In the genomic region with DNA sequence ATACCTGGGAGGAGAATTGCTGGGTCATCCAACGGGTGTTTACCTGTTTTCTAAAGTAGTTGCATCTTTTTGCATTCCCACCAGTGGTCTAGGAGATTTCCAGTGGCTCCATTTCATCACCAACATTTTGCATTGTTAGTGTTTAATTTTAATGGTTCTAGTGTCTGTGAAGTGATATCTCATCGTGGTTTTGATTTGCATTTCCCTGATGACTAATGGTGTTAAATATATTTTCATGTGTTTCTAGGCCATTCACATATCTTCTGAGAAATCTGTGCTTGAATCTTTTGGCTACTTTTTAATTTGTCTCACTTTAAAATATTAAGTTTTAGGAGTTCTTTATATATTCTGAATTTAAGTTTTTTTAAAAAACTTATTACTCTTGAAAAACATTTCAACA, we compare ENCODE assay signal across 35 cellular contexts.
"Had no signal": no experiment of that assay in that cellular context is flagged by ENCODE, and none has a peak within 500 bp of the region (broad histone marks: within the 10 kb centered on the region; RNA-seq: fewer than 3 reads in every experiment).

No MANE protein-coding gene starts in this region.

- FAIRE-seq: astrocyte, TTC549 had no signal

- H3K9me3 ChIP-seq: adrenal gland, body of pancreas had no signal

- H3K27me3 ChIP-seq: adrenal gland, body of pancreas, brain microvascular endothelial cell, breast epithelium, cardiac muscle cell had no signal

- DNase-seq: activated B cell treated with CpG ODN at 0.5 μM for 24 hours; activated CD4-positive, alpha-beta memory T cell treated with anti-CD3 and anti-CD28 coated beads for 36 hours; activated CD4-positive, alpha-beta T cell treated with anti-CD3 and anti-CD28 coated beads for 4 hours; activated CD4-positive, alpha-beta T cell treated with anti-CD3 and anti-CD28 coated beads, Interleukin-2, amount 10 ng/mL, durations not matched to agents 24 days and 14 days; activated CD4-positive, alpha-beta T cell treated with anti-CD3 and anti-CD28 coated beads, Interleukin-2, amount 50 U/mL, for 1 hour; activated CD4-positive, alpha-beta T cell treated with anti-CD3 and anti-CD28 coated beads, Interleukin-2, amount 50 U/mL, for 4 hours; activated CD4-positive, CD25-positive, alpha-beta regulatory T cell treated with anti-CD3 and anti-CD28 coated beads, Interleukin-2, amount 50 U/mL, for 72 hours; activated CD8-positive, alpha-beta memory T cell treated with anti-CD3 and anti-CD28 coated beads, Interleukin-2, amount 50 U/mL, for 4 hours; activated CD8-positive, alpha-beta T cell treated with anti-CD3 and anti-CD28 coated beads for 36 hours; activated effector memory CD4-positive, alpha-beta T cell treated with anti-CD3 and anti-CD28 coated beads, Interleukin-2, amount 50 U/mL, for 16 hours; activated gamma-delta T cell treated with Interleukin-2 at 50 U/mL for 16 hours; activated naive CD4-positive, alpha-beta T cell; activated naive CD4-positive, alpha-beta T cell treated with anti-CD3 and anti-CD28 coated beads for 36 hours; activated naive CD4-positive, alpha-beta T cell treated with anti-CD3 and anti-CD28 coated beads, Interleukin-2, amount 50 U/mL, for 16 hours; activated naive CD8-positive, alpha-beta T cell treated with anti-CD3 and anti-CD28 coated beads for 36 hours; activated T-cell treated with anti-CD3 and anti-CD28 coated beads for 4 hours; activated T-cell treated with anti-CD3 and anti-CD28 coated beads, Interleukin-2, amount 50 U/mL, for 1 hour; activated T-cell treated with anti-CD3 and anti-CD28 coated beads, Interleukin-2, amount 50 U/mL, for 4 hours; activated T-cell treated with anti-CD3 and anti-CD28 coated beads, Interleukin-2, amount 50 U/mL, for 72 hours; adrenal gland; amniotic stem cell; aorta; body of pancreas; brain microvascular endothelial cell; caudate nucleus; cerebellar nuclear complex; T-helper 2 cell; T-helper 9 cell had no signal

- H3K4me3 ChIP-seq: adrenal gland, body of pancreas, breast epithelium, cardiac muscle cell had no signal

- ATAC-seq: activated CD8-positive, alpha-beta T cell treated with anti-CD3 and anti-CD28 coated beads for 36 hours; activated naive CD4-positive, alpha-beta T cell treated with anti-CD3 and anti-CD28 coated beads, Interleukin-2, amount 50 U/mL, for 72 hours; activated T-cell treated with anti-CD3 and anti-CD28 coated beads, Interleukin-2, amount 50 U/mL, for 4 hours; activated T-cell treated with anti-CD3 and anti-CD28 coated beads, Interleukin-2, amount 50 U/mL, for 72 hours; activated T-helper 17 cell treated with anti-CD3 and anti-CD28 coated beads, Interleukin-2, amount 50 U/mL, for 72 hours; body of pancreas had no signal

- H3K36me3 ChIP-seq: adrenal gland, brain microvascular endothelial cell, breast epithelium, cardiac muscle cell had no signal

- H3K27ac ChIP-seq: adrenal gland, body of pancreas, brain microvascular endothelial cell, breast epithelium, cardiac muscle cell, VCaP had no signal

- H3K4me1 ChIP-seq: adrenal gland, body of pancreas, breast epithelium had no signal
